ENCODE assay signal across 15 cellular contexts in genomic region chr22:25051073-25051472, GRCh38.
A peak's percentile ranks its signal among the peaks of the same experiment; 100 is the strongest.
DNase-seq lines count a peak whose midpoint lies in the region; ATAC-seq, FAIRE-seq and TF ChIP-seq lines count a peak whose summit lies in the region.
"Had no signal": no experiment of that assay in that cellular context is flagged by ENCODE, and none has a peak within 500 bp of the region (broad histone marks: within the 10 kb centered on the region; RNA-seq: fewer than 3 reads in every experiment).

No MANE protein-coding gene starts in this region.

- no peak overlapping the region; a peak in 1 of 4 replicates for H3K4me3 ChIP-seq in SK-N-SH (ENCODE audit: low read depth in 2 of 2, low read length in 1 of 2)
- H3K4me3 ChIP-seq in OCI-LY3 (ENCODE audit: low read length) = no peak overlapping the region
- H3K4me3 ChIP-seq in endodermal cell (ENCODE audit: low read length) = no peak overlapping the region
- H3K4me3 ChIP-seq: A549 had no signal

- no peak for TF ChIP-seq EP300 in SK-N-SH (IDR thresholded peaks at IDR 0.05; ENCODE audit: borderline replicate concordance in 1 of 2, low read depth in 1 of 2, low read length in 1 of 2)

- CTCF ChIA-PET in SK-N-SH (lab: Yijun Ruan, JAX) = interaction anchor here (0.5 to 17.2 kb wide), 8 partner anchors 17 to 725 kb away, joined by 3 to 513 read pairs (median 4); partner anchors contain the start of genes KIAA1671 and LHFPL7

- H3K4me3 Mint-ChIP-seq in endodermal cell = no peak overlapping the region
- no peak overlapping the region for H3K4me3 Mint-ChIP-seq in progenitor cell of endocrine pancreas (ENCODE audit: low read depth)
- H3K4me3 Mint-ChIP-seq: T-cell had no signal

- H4K20me1 ChIP-seq in SK-N-SH (ENCODE audit: insufficient read depth) (peaks cover 3% of the 10 kb centered on the region; the same call in 1 of the 2 replicates), OCI-LY3 (ENCODE audit: insufficient read depth, low read length) (no peaks in the 10 kb centered on the region)

- no peaks in the 10 kb centered on the region for H3K27me3 Mint-ChIP-seq in endodermal cell (ENCODE audit: insufficient read depth)
- no peaks in the 10 kb centered on the region for H3K27me3 Mint-ChIP-seq in progenitor cell of endocrine pancreas
- H3K27me3 Mint-ChIP-seq: T-cell had no signal

- no peak overlapping the region for H3K27ac Mint-ChIP-seq in endodermal cell
- no peak overlapping the region for H3K27ac Mint-ChIP-seq in progenitor cell of endocrine pancreas
- H3K27ac Mint-ChIP-seq: T-cell had no signal

- peaks cover 11% of the 10 kb centered on the region for H3K9me3 Mint-ChIP-seq in endodermal cell
- peaks cover 2% of the 10 kb centered on the region for H3K9me3 Mint-ChIP-seq in progenitor cell of endocrine pancreas (ENCODE audit: low read depth)

- H3K27ac ChIP-seq in SK-N-SH (ENCODE audit: low read depth in 2 of 2, low read length in 1 of 2) = no peak overlapping the region
- H3K27ac ChIP-seq in OCI-LY3 (ENCODE audit: low read length) = no peak overlapping the region
- H3K27ac ChIP-seq in endodermal cell (ENCODE audit: low read depth, low read length) = no peak overlapping the region
- H3K27ac ChIP-seq: A549 had no signal

- TF ChIP-seq RAD21 in SK-N-SH (IDR thresholded peaks at IDR 0.05; ENCODE audit: low read length) = no peak

- peaks cover 0 to 19% of the 10 kb centered on the region in 2 experiments; a peak in 1 of 4 replicates for H3K4me1 ChIP-seq in SK-N-SH (ENCODE audit: control insufficient read depth in 1 of 2, insufficient read depth in 2 of 2, low read depth in 1 of 2, low read length in 1 of 2)
- H3K4me1 ChIP-seq in OCI-LY3 (ENCODE audit: low read length) = no peaks in the 10 kb centered on the region
- H3K4me1 ChIP-seq in endodermal cell (ENCODE audit: control insufficient read depth, insufficient read depth, low read length) = no peaks in the 10 kb centered on the region

- H3F3A ChIP-seq in SK-N-SH (replicated peaks; ENCODE audit: insufficient read depth) = peaks cover 3% of the 10 kb centered on the region

- POLR2A ChIA-PET in SK-N-SH (lab: Yijun Ruan, JAX) = no interaction called here

- H3K36me3 Mint-ChIP-seq in endodermal cell (ENCODE audit: low read depth) (peaks cover 36% of the 10 kb centered on the region), progenitor cell of endocrine pancreas (ENCODE audit: insufficient read depth) (peaks cover 32% of the 10 kb centered on the region)
- H3K36me3 Mint-ChIP-seq: T-cell had no signal

- H3K79me2 ChIP-seq in SK-N-SH (ENCODE audit: insufficient read depth) (no peaks in the 10 kb centered on the region), OCI-LY3 (ENCODE audit: low read length) (no peaks in the 10 kb centered on the region)

- H3K36me3 ChIP-seq in SK-N-SH (replicated peaks in 1 of 2; ENCODE audit: control insufficient read depth in 1 of 2, insufficient read depth in 2 of 2, low read length in 1 of 2) = peaks cover 12 to 22% of the 10 kb centered on the region in 2 experiments
- no peaks in the 10 kb centered on the region for H3K36me3 ChIP-seq in OCI-LY3 (replicated peaks; ENCODE audit: low read depth, low read length)
- H3K36me3 ChIP-seq in endodermal cell (ENCODE audit: control insufficient read depth, insufficient read depth, low read length) = peaks cover 36% of the 10 kb centered on the region

- DNase-seq in SK-N-SH (peak; percentile 53), endodermal cell (peak; percentile 70), progenitor cell of endocrine pancreas (ENCODE audit: low spot score, unreplicated experiment) (no peak), frontal cortex (ENCODE audit: low spot score in 2 of 2) (no peak), HuH-7.5 (ENCODE audit: low spot score) (no peak)
- DNase-seq: dermis blood vessel endothelial cell, left cardiac atrium, NCI-H2171, retina, T-cell had no signal

- WGBS in SK-N-SH (ENCODE audit: low lambda C conversion rate) = 90% methylated on average over 2 of the region's 2 CpGs
- WGBS in endodermal cell (ENCODE audit: insufficient coverage in 1 of 2, insufficient read length in 1 of 2), 2 experiments = 87 to 100% methylated on average over 1 to 2 of the region's 2 CpGs

- H3K9me2 ChIP-seq in SK-N-SH = no peaks in the 10 kb centered on the region

- H3K27me3 ChIP-seq in SK-N-SH (ENCODE audit: insufficient read depth) = no peaks in the 10 kb centered on the region
- peaks cover 7% of the 10 kb centered on the region; the same call in 1 of the 2 replicates for H3K27me3 ChIP-seq in OCI-LY3 (ENCODE audit: low read depth, low read length)
- no peaks in the 10 kb centered on the region for H3K27me3 ChIP-seq in endodermal cell (ENCODE audit: control insufficient read depth, insufficient read depth, low read length, poor library complexity, severe bottlenecking)

- no peak overlapping the region for H3K9ac ChIP-seq in SK-N-SH
- H3K9ac ChIP-seq in OCI-LY3 (ENCODE audit: low read length) = no peak overlapping the region
- no peak overlapping the region for H3K9ac ChIP-seq in endodermal cell (ENCODE audit: extremely low read depth, low read length, poor library complexity, severe bottlenecking)

- peak; percentile 58 for TF ChIP-seq CTCF in SK-N-SH (IDR thresholded peaks at IDR 0.05)
- peak; percentile 36 for TF ChIP-seq CTCF in OCI-LY3 (IDR thresholded peaks at IDR 0.05; ENCODE audit: low read depth, low read length)
- peak; percentile 77 for TF ChIP-seq CTCF in endodermal cell (conservative IDR thresholded peaks at IDR 0.05)
- peak; percentile 46 for TF ChIP-seq CTCF in progenitor cell of endocrine pancreas (IDR thresholded peaks at IDR 0.05; ENCODE audit: unreplicated experiment)

- H3K9me3 ChIP-seq in SK-N-SH (no peaks in the 10 kb centered on the region), OCI-LY3 (ENCODE audit: insufficient read depth, low read length) (peaks cover 5% of the 10 kb centered on the region; the same call in 1 of the 2 replicates), endodermal cell (ENCODE audit: control insufficient read depth, low read length) (peaks cover 22% of the 10 kb centered on the region)

- H2AFZ ChIP-seq in SK-N-SH (ENCODE audit: low read depth) (no peak overlapping the region), OCI-LY3 (ENCODE audit: low read depth, low read length) (no peak overlapping the region)

- FAIRE-seq in frontal cortex (lab: Jason Lieb, UNC) = no peak
- FAIRE-seq: A549, GM12892 had no signal

- H3K4me2 ChIP-seq in SK-N-SH (no peak overlapping the region), OCI-LY3 (ENCODE audit: low read length) (no peak overlapping the region)
- H3K4me2 ChIP-seq: A549 had no signal

- no peaks in the 10 kb centered on the region for H3K4me1 Mint-ChIP-seq in endodermal cell
- no peaks in the 10 kb centered on the region for H3K4me1 Mint-ChIP-seq in progenitor cell of endocrine pancreas (ENCODE audit: low read depth)

- no peak for ATAC-seq in SK-N-SH treated with all-trans-retinoic acid at 6 μM for 48 hours
- no peak for ATAC-seq in HG03460 (IDR thresholded peaks at IDR 0.05; ENCODE audit: unreplicated experiment)
- ATAC-seq: left cardiac atrium, T-cell had no signal

TF ChIP-seq in SK-N-SH, 30 proteins besides CTCF, POLR2A, EP300 and RAD21:
- TF ChIP-seq USF1 (IDR thresholded peaks at IDR 0.05; ENCODE audit: borderline replicate concordance, low read depth) = no peak
- TF ChIP-seq RXRA (IDR thresholded peaks at IDR 0.05; ENCODE audit: borderline replicate concordance, low read depth) = no peak
- no peak for TF ChIP-seq FOXM1 (IDR thresholded peaks at IDR 0.05; ENCODE audit: low read depth)
- TF ChIP-seq TCF12 (IDR thresholded peaks at IDR 0.05) = no peak
- TF ChIP-seq YY1 (IDR thresholded peaks at IDR 0.05; ENCODE audit: low read depth) = no peak
- no peak for TF ChIP-seq NFIC (IDR thresholded peaks at IDR 0.05; ENCODE audit: borderline replicate concordance)
- TF ChIP-seq, protein P1, sequence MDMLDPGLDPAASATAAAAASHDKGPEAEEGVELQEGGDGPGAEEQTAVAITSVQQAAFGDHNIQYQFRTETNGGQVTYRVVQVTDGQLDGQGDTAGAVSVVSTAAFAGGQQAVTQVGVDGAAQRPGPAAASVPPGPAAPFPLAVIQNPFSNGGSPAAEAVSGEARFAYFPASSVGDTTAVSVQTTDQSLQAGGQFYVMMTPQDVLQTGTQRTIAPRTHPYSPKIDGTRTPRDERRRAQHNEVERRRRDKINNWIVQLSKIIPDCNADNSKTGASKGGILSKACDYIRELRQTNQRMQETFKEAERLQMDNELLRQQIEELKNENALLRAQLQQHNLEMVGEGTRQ (IDR thresholded peaks at IDR 0.05; ENCODE audit: borderline replicate concordance, low read depth, low read length) = no peak

TF ChIP-seq in SK-N-SH treated with all-trans-retinoic acid at 6 μM for 48 hours, 23 proteins besides CTCF, POLR2A, EP300 and RAD21 (continues in another document):
- no peak for TF ChIP-seq ARNTL (CRISPR knock-in tag; IDR thresholded peaks at IDR 0.05; ENCODE audit: borderline replicate concordance, low read depth)
- TF ChIP-seq, protein P2, sequence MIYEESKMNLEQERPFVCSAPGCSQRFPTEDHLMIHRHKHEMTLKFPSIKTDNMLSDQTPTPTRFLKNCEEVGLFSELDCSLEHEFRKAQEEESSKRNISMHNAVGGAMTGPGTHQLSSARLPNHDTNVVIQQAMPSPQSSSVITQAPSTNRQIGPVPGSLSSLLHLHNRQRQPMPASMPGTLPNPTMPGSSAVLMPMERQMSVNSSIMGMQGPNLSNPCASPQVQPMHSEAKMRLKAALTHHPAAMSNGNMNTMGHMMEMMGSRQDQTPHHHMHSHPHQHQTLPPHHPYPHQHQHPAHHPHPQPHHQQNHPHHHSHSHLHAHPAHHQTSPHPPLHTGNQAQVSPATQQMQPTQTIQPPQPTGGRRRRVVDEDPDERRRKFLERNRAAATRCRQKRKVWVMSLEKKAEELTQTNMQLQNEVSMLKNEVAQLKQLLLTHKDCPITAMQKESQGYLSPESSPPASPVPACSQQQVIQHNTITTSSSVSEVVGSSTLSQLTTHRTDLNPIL (CRISPR knock-in tag; IDR thresholded peaks at IDR 0.05; ENCODE audit: low read depth) = no peak
- no peak for TF ChIP-seq ZNF8 (CRISPR knock-in tag; IDR thresholded peaks at IDR 0.05)
- TF ChIP-seq ISL1 (CRISPR knock-in tag; IDR thresholded peaks at IDR 0.05) = no peak
- no peak for TF ChIP-seq ESRRG (CRISPR knock-in tag; IDR thresholded peaks at IDR 0.05)
- TF ChIP-seq POU6F1 (CRISPR knock-in tag; IDR thresholded peaks at IDR 0.05; ENCODE audit: borderline replicate concordance, low read depth) = no peak

Comparison
In these comparisons a context has a peak if more than half of its experiments do, and no peak if none do; other contexts are left out.
1. DNase-seq: peak in SK-N-SH (single experiment) and endodermal cell (single experiment); none in progenitor cell of endocrine pancreas (single experiment), frontal cortex (0 of 2) and HuH-7.5 (single experiment).
2. Peak in every context shown above with its lines, with median percentiles within 50 percentile points of each other: CTCF ChIP-seq.